ENCODE assay signal across 8 cellular contexts in genomic region chrX:107673401-107673800, GRCh38. TPM values are rescaled to one million over a fixed set of nuclear protein-coding genes. Genes with fewer than 3 reads are reported as not detected.
DNase-seq lines count a peak whose midpoint lies in the region; ATAC-seq and TF ChIP-seq lines count a peak whose summit lies in the region.

No MANE protein-coding gene starts in this region.

- no peaks in the 10 kb centered on the region for H3K9me3 Mint-ChIP-seq in WTC11

- H3K9me3 ChIP-seq in lower lobe of right lung = no peaks in the 10 kb centered on the region

- H3K4me3 ChIP-seq in ACC112 (ENCODE audit: low read depth, low read length) = peak overlapping the region; percentile 44; the same call in 1 of the 2 replicates
- no peak overlapping the region for H3K4me3 ChIP-seq in lower lobe of right lung

- H3K27ac Mint-ChIP-seq in WTC11 = no peak overlapping the region

- no peaks in the 10 kb centered on the region for H3K27me3 ChIP-seq in ACC112 (ENCODE audit: insufficient read depth, low read length)
- H3K27me3 ChIP-seq in lower lobe of right lung (ENCODE audit: low read depth) = no peaks in the 10 kb centered on the region

- intact Hi-C loops in lower lobe of right lung (cut with DNase I) (no loop called here), sciatic nerve (cut with DNase I) (no loop called here)

- CTCF ChIA-PET in WTC11 (lab: Charles Lee) = interaction anchor here (0.7 to 2.4 kb wide), 31 partner anchors 8 to 221 kb away, joined by 3 to 46 read pairs (median 4); partner anchors contain the start of genes NCBP2L, PRPS1 and TSC22D3

- H3K36me3 ChIP-seq in ACC112 (ENCODE audit: insufficient read depth, low read length) (no peaks in the 10 kb centered on the region), lower lobe of right lung (no peaks in the 10 kb centered on the region)

- no peak overlapping the region for H2AFZ ChIP-seq in ACC112 (ENCODE audit: low read length, unreplicated experiment)

- POLR2A ChIA-PET in WTC11 (lab: Charles Lee) = interaction anchor here (1.0 to 1.7 kb wide), 5 partner anchors 13 to 102 kb away, joined by 3 to 9 read pairs (median 5); partner anchors contain the start of gene TSC22D3

- 0 out of 2 replicates have a peak overlapping the region, but pooled peaks have one; percentile 24 for H3K4me3 Mint-ChIP-seq in WTC11

- H3K4me1 Mint-ChIP-seq in WTC11 = peaks cover 33% of the 10 kb centered on the region

- DNase-seq in WTC11 (ENCODE audit: low spot score) (no peak), lower lobe of right lung (no peak), RPMI8226 (no peak), sciatic nerve (ENCODE audit: low spot score) (no peak), NCI-H2171 treated with DMSO at 0.1 percent for 48 hours (lab: John Stamatoyannopoulos, UW) (no peak)
- DNase-seq in stimulated activated CD4-positive, alpha-beta T cell treated with anti-CD3 and anti-CD28 coated beads, Interleukin-15, amount 100 ng/mL, for 24 hours = no peak

- H3K27me3 Mint-ChIP-seq in WTC11 (ENCODE audit: low read depth) = peaks cover 4% of the 10 kb centered on the region; the same call in 1 of the 2 replicates

- peak; percentile 2 for ATAC-seq in GM21737 (IDR thresholded peaks at IDR 0.05; ENCODE audit: unreplicated experiment)
- ATAC-seq in WTC11 = no peak
- ATAC-seq in lower lobe of right lung = no peak
- no peak for ATAC-seq in sciatic nerve

- no peak for TF ChIP-seq CTCF in WTC11 (IDR thresholded peaks at IDR 0.05)
- TF ChIP-seq CTCF in lower lobe of right lung (IDR thresholded peaks at IDR 0.05) = no peak

- H3K27ac ChIP-seq in ACC112 (ENCODE audit: low read depth, low read length) = peak overlapping the region; percentile 100
- peak overlapping the region; percentile 98 for H3K27ac ChIP-seq in lower lobe of right lung

- H3K36me3 Mint-ChIP-seq in WTC11 = no peaks in the 10 kb centered on the region

- peaks cover 34% of the 10 kb centered on the region for H3K4me1 ChIP-seq in ACC112 (ENCODE audit: control insufficient read depth, insufficient read depth, low read length, unreplicated experiment)
- H3K4me1 ChIP-seq in lower lobe of right lung = peaks cover 39% of the 10 kb centered on the region

- no peaks in the 10 kb centered on the region for H3K79me2 ChIP-seq in ACC112 (ENCODE audit: control insufficient read depth, insufficient read depth, low read length, unreplicated experiment)

TF ChIP-seq in WTC11, 78 proteins besides CTCF, POLR2A, EP300 and RAD21:
- TF ChIP-seq TP53 (CRISPR knock-in tag; IDR thresholded peaks at IDR 0.05) = no peak
- no peak for TF ChIP-seq NR2C2 (CRISPR knock-in tag; IDR thresholded peaks at IDR 0.05)

RNA-seq across cellular contexts. Expression of gene PRPS1, which starts 45.1 kb away (rescaled TPM):
- 106 to 126 TPM (median 107 TPM) in 3 replicates for total RNA-seq in WTC11 (2021)
- total RNA-seq in lower lobe of right lung = 26.9 TPM
- total RNA-seq in sciatic nerve = 32.1 TPM
